8 cellular contexts compared by ENCODE assay signal in the genomic region with DNA sequence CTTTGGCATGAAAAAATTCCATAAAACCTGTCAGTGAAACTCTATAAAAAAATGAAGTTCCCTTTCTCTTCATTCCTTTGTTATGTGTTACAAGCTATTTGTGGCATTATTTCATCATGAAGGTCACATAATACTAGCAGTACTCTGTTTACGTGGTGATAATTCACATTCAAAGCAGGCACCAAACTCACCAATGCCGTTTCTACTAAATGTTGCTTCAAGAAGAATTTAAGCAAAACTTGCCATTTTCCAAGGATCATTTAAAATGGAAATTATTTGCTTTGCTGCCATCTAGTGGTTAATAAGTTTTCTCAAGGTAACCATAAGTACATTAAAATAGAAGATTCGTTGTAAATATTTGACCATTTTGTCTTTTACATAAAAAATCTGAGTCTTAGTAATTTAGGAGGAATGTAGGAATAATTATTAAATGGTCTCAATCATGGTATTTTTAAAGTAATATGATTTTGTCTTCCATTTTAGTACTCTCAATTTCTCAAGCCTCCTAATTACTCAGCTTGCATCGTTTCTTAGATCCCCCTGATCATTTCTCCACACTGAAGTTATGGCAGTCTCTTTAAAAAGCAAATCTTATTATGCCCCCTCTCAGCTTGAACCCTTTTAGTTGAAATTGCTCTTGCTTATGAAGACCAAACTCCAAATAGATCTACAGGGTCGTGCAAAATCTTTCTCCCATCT.
DNase-seq lines count a peak whose midpoint lies in the region; ATAC-seq and TF ChIP-seq lines count a peak whose summit lies in the region.

No MANE protein-coding gene starts in this region.

- H3K4me3 Mint-ChIP-seq in mesothelial cell of epicardium: no peak overlapping the region

- no peaks in the 10 kb centered on the region for H3K9me3 Mint-ChIP-seq in mesothelial cell of epicardium

- no peak for ATAC-seq in HG02840 (IDR thresholded peaks at IDR 0.05; ENCODE audit: low FRiP score, unreplicated experiment)

- no peaks in the 10 kb centered on the region for H3K27me3 Mint-ChIP-seq in mesothelial cell of epicardium (ENCODE audit: low read depth)

- TF ChIP-seq CTCF in GM12873 (IDR thresholded peaks at IDR 0.05; ENCODE audit: insufficient read depth, low read depth, low read length, missing control alignments): peak; percentile 37
- TF ChIP-seq CTCF in cardiac fibroblast (IDR thresholded peaks at IDR 0.05; ENCODE audit: low read depth, low read length): peak; percentile 24
- TF ChIP-seq CTCF in mesothelial cell of epicardium (IDR thresholded peaks at IDR 0.05; ENCODE audit: unreplicated experiment): peak; percentile 91

- no peaks in the 10 kb centered on the region for H3K4me1 Mint-ChIP-seq in mesothelial cell of epicardium

- H3K27ac Mint-ChIP-seq in mesothelial cell of epicardium: peak overlapping the region; percentile 54

- H3K4me3 ChIP-seq in cardiac fibroblast (replicated peaks in 1 of 2; ENCODE audit: low read depth in 2 of 2, low read length in 2 of 2): no peak overlapping the region

- H3K36me3 Mint-ChIP-seq in mesothelial cell of epicardium: peaks cover 12% of the 10 kb centered on the region

- DNase-seq in ACHN (peak; percentile 71), NCI-H2196 treated with DMSO at 0.1 percent for 48 hours (lab: John Stamatoyannopoulos, UW; ENCODE audit: unreplicated experiment) (peak; percentile 4), cardiac fibroblast (ENCODE audit: low read depth in 2 of 2) (peak; percentile 83 to 84), mesothelial cell of epicardium (ENCODE audit: low spot score in 2 of 2, unreplicated experiment in 2 of 2) (no peak), ecto neural progenitor cell (ENCODE audit: low spot score) (no peak)
- no peak for DNase-seq in stimulated activated CD4-positive, alpha-beta T cell treated with anti-CD3 and anti-CD28 coated beads, Interleukin-15, amount 100 ng/mL, for 24 hours

- in situ Hi-C loops in ACHN (cut with HindIII; ENCODE audit: low pct_ligation_motif_present, low pct_unique_long_range_greater_than_20kb, low sequenced_read_pairs): no loop called here

Comparison
In these comparisons a context has a peak if more than half of its experiments do, and no peak if none do; other contexts are left out.
1. DNase-seq: peak in ACHN (single experiment), NCI-H2196 treated with DMSO at 0.1 percent for 48 hours (single experiment) and cardiac fibroblast (2 of 2); none in mesothelial cell of epicardium (0 of 2), stimulated activated CD4-positive, alpha-beta T cell treated with anti-CD3 and anti-CD28 coated beads, Interleukin-15, amount 100 ng/mL, for 24 hours (single experiment) and ecto neural progenitor cell (single experiment).
2. CTCF ChIP-seq: peak in every context shown above with its lines; median percentile 91 in mesothelial cell of epicardium; 37 in GM12873; 24 in cardiac fibroblast.